ENCODE assay signal across 9 cellular contexts in genomic region chr2:28594029-28594368, GRCh38.
A peak's percentile ranks its signal among the peaks of the same experiment; 100 is the strongest.
DNase-seq lines count a peak whose midpoint lies in the region; ATAC-seq lines count a peak whose summit lies in the region.
"Had no signal": no experiment of that assay in that cellular context is flagged by ENCODE, and none has a peak within 500 bp of the region (broad histone marks: within the 10 kb centered on the region; RNA-seq: fewer than 3 reads in every experiment).

No MANE protein-coding gene starts in this region.

- peaks cover 18% of the 10 kb centered on the region for H3K4me1 Mint-ChIP-seq in stimulated activated naive CD8-positive, alpha-beta T cell treated with anti-CD3 and anti-CD28 coated beads, Interleukin-15, Interleukin-2, amounts not matched to agents 100 ng/mL and 50 ng/mL, for 24 hours (ENCODE audit: low read depth)
- peaks cover 14% of the 10 kb centered on the region for H3K4me1 Mint-ChIP-seq in activated naive CD8-positive, alpha-beta T cell treated with anti-CD3 and anti-CD28 coated beads for 36 hours

- H3K36me3 ChIP-seq in mucosa of stomach (ENCODE audit: control insufficient read depth, insufficient read depth, low read length) = no peaks in the 10 kb centered on the region
- H3K36me3 ChIP-seq: tibial nerve had no signal

- peak overlapping the region; percentile 74 for H3K9ac ChIP-seq in mucosa of stomach (ENCODE audit: low read length)

- no peaks in the 10 kb centered on the region for H3K27me3 Mint-ChIP-seq in stimulated activated naive CD8-positive, alpha-beta T cell treated with anti-CD3 and anti-CD28 coated beads, Interleukin-15, Interleukin-2, amounts not matched to agents 100 ng/mL and 50 ng/mL, for 24 hours
- peaks cover 4% of the 10 kb centered on the region for H3K27me3 Mint-ChIP-seq in activated naive CD8-positive, alpha-beta T cell treated with anti-CD3 and anti-CD28 coated beads for 36 hours

- H3K4me1 ChIP-seq in mucosa of stomach (ENCODE audit: control insufficient read depth, insufficient read depth, low read length) = peaks cover 21% of the 10 kb centered on the region

- H3K36me3 Mint-ChIP-seq in stimulated activated naive CD8-positive, alpha-beta T cell treated with anti-CD3 and anti-CD28 coated beads, Interleukin-15, Interleukin-2, amounts not matched to agents 100 ng/mL and 50 ng/mL, for 24 hours (ENCODE audit: low read depth) = no peaks in the 10 kb centered on the region
- H3K36me3 Mint-ChIP-seq in activated naive CD8-positive, alpha-beta T cell treated with anti-CD3 and anti-CD28 coated beads for 36 hours = no peaks in the 10 kb centered on the region

- peak overlapping the region; percentile 65 for H3K27ac Mint-ChIP-seq in stimulated activated naive CD8-positive, alpha-beta T cell treated with anti-CD3 and anti-CD28 coated beads, Interleukin-15, Interleukin-2, amounts not matched to agents 100 ng/mL and 50 ng/mL, for 24 hours
- peak overlapping the region; percentile 76 for H3K27ac Mint-ChIP-seq in activated naive CD8-positive, alpha-beta T cell treated with anti-CD3 and anti-CD28 coated beads for 36 hours

- H3K4me3 Mint-ChIP-seq in stimulated activated naive CD8-positive, alpha-beta T cell treated with anti-CD3 and anti-CD28 coated beads, Interleukin-15, Interleukin-2, amounts not matched to agents 100 ng/mL and 50 ng/mL, for 24 hours = no peak overlapping the region
- H3K4me3 Mint-ChIP-seq in activated naive CD8-positive, alpha-beta T cell treated with anti-CD3 and anti-CD28 coated beads for 36 hours = peak overlapping the region; percentile 62

- H3K9me3 Mint-ChIP-seq in stimulated activated naive CD8-positive, alpha-beta T cell treated with anti-CD3 and anti-CD28 coated beads, Interleukin-15, Interleukin-2, amounts not matched to agents 100 ng/mL and 50 ng/mL, for 24 hours = no peaks in the 10 kb centered on the region
- no peaks in the 10 kb centered on the region for H3K9me3 Mint-ChIP-seq in activated naive CD8-positive, alpha-beta T cell treated with anti-CD3 and anti-CD28 coated beads for 36 hours

- no peaks in the 10 kb centered on the region for H3K27me3 ChIP-seq in mucosa of stomach (ENCODE audit: control insufficient read depth, insufficient read depth, low read length)
- H3K27me3 ChIP-seq: tibial nerve had no signal

- no peak for DNase-seq in stimulated activated naive CD8-positive, alpha-beta T cell treated with anti-CD3 and anti-CD28 coated beads, Interleukin-15, Interleukin-2, amounts not matched to agents 100 U/mL and 50 U/mL, for 24 hours
- no peak for DNase-seq in activated naive CD8-positive, alpha-beta T cell treated with anti-CD3 and anti-CD28 coated beads for 36 hours
- DNase-seq in NCI-H345 (lab: John Stamatoyannopoulos, UW) (no peak), GM19238 (ENCODE audit: insufficient read length, low spot score) (no peak)

- peak overlapping the region; percentile 14 for H3K4me3 ChIP-seq in mucosa of stomach (ENCODE audit: low read length)

- no peaks in the 10 kb centered on the region for H3K9me3 ChIP-seq in mucosa of stomach (ENCODE audit: control insufficient read depth, low read length)
- H3K9me3 ChIP-seq: tibial nerve had no signal

- no peak for ATAC-seq in stimulated activated naive CD8-positive, alpha-beta T cell treated with anti-CD3 and anti-CD28 coated beads, Interleukin-15, Interleukin-2, amounts not matched to agents 100 U/mL and 50 U/mL, for 24 hours
- ATAC-seq in HG02759 (IDR thresholded peaks at IDR 0.05; ENCODE audit: unreplicated experiment) (no peak), GM18873 (IDR thresholded peaks at IDR 0.05; ENCODE audit: low FRiP score, unreplicated experiment) (no peak)
